1 cellular context compared by ENCODE assay signal in the genomic region with DNA sequence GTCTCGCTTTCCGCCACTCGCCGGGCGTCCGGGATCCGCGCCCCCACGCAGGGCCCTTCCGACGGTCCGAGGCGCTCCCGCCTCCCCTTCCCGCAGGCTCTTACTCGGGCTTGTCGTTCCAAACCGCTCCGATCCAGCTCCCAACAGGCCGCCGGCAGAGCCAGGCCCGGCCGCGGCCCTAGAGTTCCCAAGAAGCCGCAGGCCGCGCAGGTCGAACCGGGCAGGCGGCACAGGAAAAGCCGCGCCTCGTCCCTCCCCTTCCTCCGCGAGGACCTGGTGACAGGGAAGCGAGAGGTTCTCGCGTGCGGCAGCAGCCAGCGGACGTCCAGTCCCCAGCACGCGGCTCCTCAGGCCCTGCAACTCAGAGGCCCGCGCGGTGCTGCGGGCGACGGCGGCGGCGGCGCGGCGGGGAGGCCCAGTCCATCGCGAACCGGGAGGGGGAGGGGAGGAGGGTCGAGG.
A peak's percentile ranks its signal among the peaks of the same experiment; 100 is the strongest.
TF ChIP-seq lines count a peak whose summit lies in the region.

No MANE protein-coding gene starts in this region.

TF ChIP-seq in A549, 52 proteins besides CTCF, POLR2A, EP300 and RAD21 (continued from another document):
- TF ChIP-seq, protein P1, sequence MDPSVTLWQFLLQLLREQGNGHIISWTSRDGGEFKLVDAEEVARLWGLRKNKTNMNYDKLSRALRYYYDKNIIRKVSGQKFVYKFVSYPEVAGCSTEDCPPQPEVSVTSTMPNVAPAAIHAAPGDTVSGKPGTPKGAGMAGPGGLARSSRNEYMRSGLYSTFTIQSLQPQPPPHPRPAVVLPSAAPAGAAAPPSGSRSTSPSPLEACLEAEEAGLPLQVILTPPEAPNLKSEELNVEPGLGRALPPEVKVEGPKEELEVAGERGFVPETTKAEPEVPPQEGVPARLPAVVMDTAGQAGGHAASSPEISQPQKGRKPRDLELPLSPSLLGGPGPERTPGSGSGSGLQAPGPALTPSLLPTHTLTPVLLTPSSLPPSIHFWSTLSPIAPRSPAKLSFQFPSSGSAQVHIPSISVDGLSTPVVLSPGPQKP (IDR thresholded peaks at IDR 0.05; ENCODE audit: low read depth, low read length) = no peak
- TF ChIP-seq MAFK (IDR thresholded peaks at IDR 0.05; ENCODE audit: partially characterized antibody) (no peak), PHF8 (IDR thresholded peaks at IDR 0.05; ENCODE audit: borderline replicate concordance, low read depth) (peak; percentile 100), REST (IDR thresholded peaks at IDR 0.05) (no peak), BHLHE40 (IDR thresholded peaks at IDR 0.05; ENCODE audit: low read depth, low read length) (no peak), CHD2 (IDR thresholded peaks at IDR 0.05; ENCODE audit: low read length, partially characterized antibody) (no peak), HEYL (CRISPR knock-in tag; IDR thresholded peaks at IDR 0.05) (no peak), JUN (IDR thresholded peaks at IDR 0.05) (peak in 1 of 2 experiments; percentile 37; a peak in 1 of 5 replicates), NR3C1 (IDR thresholded peaks at IDR 0.05) (no peak), RFX5 (IDR thresholded peaks at IDR 0.05) (no peak), HOXB13 (CRISPR knock-in tag; IDR thresholded peaks at IDR 0.05; ENCODE audit: low read depth) (no peak), ZNF302 (CRISPR knock-in tag; IDR thresholded peaks at IDR 0.05) (no peak)
